ENCODE assay signal across 1 cellular context in the genomic region with DNA sequence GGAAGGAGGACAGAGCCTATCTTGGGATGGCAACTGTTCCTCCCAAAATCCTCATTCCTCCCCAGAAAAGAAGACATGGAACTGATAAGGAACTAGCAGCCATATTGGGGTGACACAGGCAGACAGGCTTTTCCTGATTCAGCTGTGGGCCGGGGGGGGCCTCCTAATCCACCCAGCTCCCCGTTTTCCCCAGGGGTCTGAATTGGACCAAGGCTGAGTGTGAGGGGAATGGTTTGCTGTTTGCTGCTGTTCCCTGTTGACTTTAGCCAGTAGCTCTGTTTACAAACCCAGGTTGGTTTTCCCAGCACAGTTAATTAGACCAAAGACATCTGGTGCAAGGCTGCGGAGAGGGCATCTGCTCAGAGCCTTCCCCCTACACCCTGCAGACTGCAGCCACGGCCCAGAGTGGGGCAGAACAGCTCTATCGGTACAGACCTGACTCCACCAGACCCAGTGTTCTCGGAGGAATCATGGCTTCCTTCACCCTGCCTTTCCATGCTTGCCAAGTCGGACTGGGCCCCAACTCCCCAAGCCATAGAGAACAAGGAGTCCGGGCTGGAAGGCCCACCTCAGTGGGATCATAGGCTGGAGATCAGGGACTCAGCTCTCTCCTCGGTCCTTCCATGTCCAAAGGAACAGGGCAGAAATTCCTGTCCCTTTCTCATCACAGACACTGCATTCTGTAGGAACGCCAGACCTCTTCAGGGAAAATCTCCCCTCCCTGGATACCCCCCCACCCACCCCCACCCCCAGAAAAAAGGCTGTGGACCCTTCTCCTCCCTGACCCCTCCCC.
TF ChIP-seq lines count a peak whose summit lies in the region.

No MANE protein-coding gene starts in this region.

TF ChIP-seq in HepG2, 621 proteins besides CTCF, POLR2A, EP300 and RAD21 (continued from another document and continues in another):
- peak; percentile 53; the same call in 1 of the 2 replicates for TF ChIP-seq ZFY (CRISPR knock-in tag; IDR thresholded peaks at IDR 0.05)
- no peak for TF ChIP-seq AKAP8 (CRISPR knock-in tag; IDR thresholded peaks at IDR 0.05)
- TF ChIP-seq ZNF772 (CRISPR knock-in tag; IDR thresholded peaks at IDR 0.05), result peak; percentile 10; the same call in 1 of the 2 replicates
- no peak for TF ChIP-seq MTA3 (CRISPR knock-in tag; IDR thresholded peaks at IDR 0.05)
- no peak for TF ChIP-seq SOX13 (IDR thresholded peaks at IDR 0.05)
- TF ChIP-seq SOX13 (CRISPR knock-in tag; conservative IDR thresholded peaks at IDR 0.05 in 1 of 2, IDR thresholded peaks at IDR 0.05 in 1 of 2), result peak in 1 of 2 experiments; percentile 40; a peak in 1 of 4 replicates
- TF ChIP-seq MAFK (conservative IDR thresholded peaks at IDR 0.05 in 1 of 2, IDR thresholded peaks at IDR 0.05 in 1 of 2; ENCODE audit: low read length in 2 of 2), result no peak
- peak; percentile 83; the same call in 1 of the 2 replicates for TF ChIP-seq ZNF136 (CRISPR knock-in tag; IDR thresholded peaks at IDR 0.05; ENCODE audit: low read depth)
- no peak for TF ChIP-seq SOX6 (IDR thresholded peaks at IDR 0.05)
- 0 out of 2 replicates have a peak, but pooled peaks have one; percentile 18 for TF ChIP-seq SOX6 (CRISPR knock-in tag; IDR thresholded peaks at IDR 0.05)
- TF ChIP-seq KLF11 (CRISPR knock-in tag; IDR thresholded peaks at IDR 0.05), result no peak
- TF ChIP-seq ZNF720 (CRISPR knock-in tag; IDR thresholded peaks at IDR 0.05), result no peak
- TF ChIP-seq, protein P1, sequence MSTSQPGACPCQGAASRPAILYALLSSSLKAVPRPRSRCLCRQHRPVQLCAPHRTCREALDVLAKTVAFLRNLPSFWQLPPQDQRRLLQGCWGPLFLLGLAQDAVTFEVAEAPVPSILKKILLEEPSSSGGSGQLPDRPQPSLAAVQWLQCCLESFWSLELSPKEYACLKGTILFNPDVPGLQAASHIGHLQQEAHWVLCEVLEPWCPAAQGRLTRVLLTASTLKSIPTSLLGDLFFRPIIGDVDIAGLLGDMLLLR (CRISPR knock-in tag; IDR thresholded peaks at IDR 0.05), result no peak
- TF ChIP-seq, protein P2, sequence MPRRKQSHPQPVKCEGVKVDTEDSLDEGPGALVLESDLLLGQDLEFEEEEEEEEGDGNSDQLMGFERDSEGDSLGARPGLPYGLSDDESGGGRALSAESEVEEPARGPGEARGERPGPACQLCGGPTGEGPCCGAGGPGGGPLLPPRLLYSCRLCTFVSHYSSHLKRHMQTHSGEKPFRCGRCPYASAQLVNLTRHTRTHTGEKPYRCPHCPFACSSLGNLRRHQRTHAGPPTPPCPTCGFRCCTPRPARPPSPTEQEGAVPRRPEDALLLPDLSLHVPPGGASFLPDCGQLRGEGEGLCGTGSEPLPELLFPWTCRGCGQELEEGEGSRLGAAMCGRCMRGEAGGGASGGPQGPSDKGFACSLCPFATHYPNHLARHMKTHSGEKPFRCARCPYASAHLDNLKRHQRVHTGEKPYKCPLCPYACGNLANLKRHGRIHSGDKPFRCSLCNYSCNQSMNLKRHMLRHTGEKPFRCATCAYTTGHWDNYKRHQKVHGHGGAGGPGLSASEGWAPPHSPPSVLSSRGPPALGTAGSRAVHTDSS (CRISPR knock-in tag; conservative IDR thresholded peaks at IDR 0.05), result no peak
- TF ChIP-seq MED13 (CRISPR knock-in tag; IDR thresholded peaks at IDR 0.05), result no peak
- TF ChIP-seq RXRB (CRISPR knock-in tag; IDR thresholded peaks at IDR 0.05; ENCODE audit: borderline replicate concordance), result peak; percentile 59; the same call in 1 of the 2 replicates
- TF ChIP-seq, protein P3, sequence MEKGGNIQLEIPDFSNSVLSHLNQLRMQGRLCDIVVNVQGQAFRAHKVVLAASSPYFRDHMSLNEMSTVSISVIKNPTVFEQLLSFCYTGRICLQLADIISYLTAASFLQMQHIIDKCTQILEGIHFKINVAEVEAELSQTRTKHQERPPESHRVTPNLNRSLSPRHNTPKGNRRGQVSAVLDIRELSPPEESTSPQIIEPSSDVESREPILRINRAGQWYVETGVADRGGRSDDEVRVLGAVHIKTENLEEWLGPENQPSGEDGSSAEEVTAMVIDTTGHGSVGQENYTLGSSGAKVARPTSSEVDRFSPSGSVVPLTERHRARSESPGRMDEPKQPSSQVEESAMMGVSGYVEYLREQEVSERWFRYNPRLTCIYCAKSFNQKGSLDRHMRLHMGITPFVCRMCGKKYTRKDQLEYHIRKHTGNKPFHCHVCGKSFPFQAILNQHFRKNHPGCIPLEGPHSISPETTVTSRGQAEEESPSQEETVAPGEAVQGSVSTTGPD (CRISPR knock-in tag; IDR thresholded peaks at IDR 0.05), result peak; percentile 67; the same call in 1 of the 2 replicates
- TF ChIP-seq ZNF777 (CRISPR knock-in tag; IDR thresholded peaks at IDR 0.05), result no peak; the same call in 1 of the 2 replicates
- no peak for TF ChIP-seq HOXD1 (CRISPR knock-in tag; IDR thresholded peaks at IDR 0.05)
- TF ChIP-seq STAG1 (CRISPR knock-in tag; IDR thresholded peaks at IDR 0.05), result peak; percentile 14; the same call in 1 of the 2 replicates
- TF ChIP-seq, protein P4, sequence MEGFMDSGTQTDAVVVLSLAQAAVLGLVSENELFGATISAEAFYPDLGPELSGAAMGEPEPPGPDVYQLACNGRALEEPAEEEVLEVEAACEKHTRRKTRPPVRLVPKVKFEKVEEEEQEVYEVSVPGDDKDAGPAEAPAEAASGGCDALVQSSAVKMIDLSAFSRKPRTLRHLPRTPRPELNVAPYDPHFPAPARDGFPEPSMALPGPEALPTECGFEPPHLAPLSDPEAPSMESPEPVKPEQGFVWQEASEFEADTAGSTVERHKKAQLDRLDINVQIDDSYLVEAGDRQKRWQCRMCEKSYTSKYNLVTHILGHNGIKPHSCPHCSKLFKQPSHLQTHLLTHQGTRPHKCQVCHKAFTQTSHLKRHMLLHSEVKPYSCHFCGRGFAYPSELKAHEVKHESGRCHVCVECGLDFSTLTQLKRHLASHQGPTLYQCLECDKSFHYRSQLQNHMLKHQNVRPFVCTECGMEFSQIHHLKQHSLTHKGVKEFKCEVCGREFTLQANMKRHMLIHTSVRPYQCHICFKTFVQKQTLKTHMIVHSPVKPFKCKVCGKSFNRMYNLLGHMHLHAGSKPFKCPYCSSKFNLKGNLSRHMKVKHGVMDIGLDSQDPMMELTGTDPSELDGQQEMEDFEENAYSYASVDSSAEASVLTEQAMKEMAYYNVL (CRISPR knock-in tag; IDR thresholded peaks at IDR 0.05; ENCODE audit: borderline replicate concordance), result no peak
- peak; percentile 70; the same call in 1 of the 2 replicates for TF ChIP-seq TBX2 (CRISPR knock-in tag; IDR thresholded peaks at IDR 0.05; ENCODE audit: borderline replicate concordance)
- no peak for TF ChIP-seq HMGA1 (CRISPR knock-in tag; conservative IDR thresholded peaks at IDR 0.05)
- TF ChIP-seq ZFP1 (CRISPR knock-in tag; IDR thresholded peaks at IDR 0.05), result peak; percentile 16; the same call in 1 of the 2 replicates
- TF ChIP-seq ZNF431 (CRISPR knock-in tag; IDR thresholded peaks at IDR 0.05; ENCODE audit: borderline replicate concordance, low read depth), result no peak
- TF ChIP-seq ZNF501 (CRISPR knock-in tag; IDR thresholded peaks at IDR 0.05), result 0 out of 2 replicates have a peak, but pooled peaks have one; percentile 33
- TF ChIP-seq ZNF670 (CRISPR knock-in tag; IDR thresholded peaks at IDR 0.05; ENCODE audit: borderline replicate concordance), result no peak
- TF ChIP-seq ZNF430 (CRISPR knock-in tag; IDR thresholded peaks at IDR 0.05), result peak; percentile 58; the same call in 1 of the 2 replicates
- TF ChIP-seq HNRNPLL (IDR thresholded peaks at IDR 0.05; ENCODE audit: low read depth, low read length, poor library complexity, severe bottlenecking), result no peak
- TF ChIP-seq, protein P5, sequence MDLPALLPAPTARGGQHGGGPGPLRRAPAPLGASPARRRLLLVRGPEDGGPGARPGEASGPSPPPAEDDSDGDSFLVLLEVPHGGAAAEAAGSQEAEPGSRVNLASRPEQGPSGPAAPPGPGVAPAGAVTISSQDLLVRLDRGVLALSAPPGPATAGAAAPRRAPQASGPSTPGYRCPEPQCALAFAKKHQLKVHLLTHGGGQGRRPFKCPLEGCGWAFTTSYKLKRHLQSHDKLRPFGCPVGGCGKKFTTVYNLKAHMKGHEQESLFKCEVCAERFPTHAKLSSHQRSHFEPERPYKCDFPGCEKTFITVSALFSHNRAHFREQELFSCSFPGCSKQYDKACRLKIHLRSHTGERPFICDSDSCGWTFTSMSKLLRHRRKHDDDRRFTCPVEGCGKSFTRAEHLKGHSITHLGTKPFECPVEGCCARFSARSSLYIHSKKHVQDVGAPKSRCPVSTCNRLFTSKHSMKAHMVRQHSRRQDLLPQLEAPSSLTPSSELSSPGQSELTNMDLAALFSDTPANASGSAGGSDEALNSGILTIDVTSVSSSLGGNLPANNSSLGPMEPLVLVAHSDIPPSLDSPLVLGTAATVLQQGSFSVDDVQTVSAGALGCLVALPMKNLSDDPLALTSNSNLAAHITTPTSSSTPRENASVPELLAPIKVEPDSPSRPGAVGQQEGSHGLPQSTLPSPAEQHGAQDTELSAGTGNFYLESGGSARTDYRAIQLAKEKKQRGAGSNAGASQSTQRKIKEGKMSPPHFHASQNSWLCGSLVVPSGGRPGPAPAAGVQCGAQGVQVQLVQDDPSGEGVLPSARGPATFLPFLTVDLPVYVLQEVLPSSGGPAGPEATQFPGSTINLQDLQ (CRISPR knock-in tag; IDR thresholded peaks at IDR 0.05), result 0 out of 2 replicates have a peak, but pooled peaks have one; percentile 40
- no peak for TF ChIP-seq ZNF33A (CRISPR knock-in tag; IDR thresholded peaks at IDR 0.05; ENCODE audit: borderline replicate concordance)
- 0 out of 2 replicates have a peak, but pooled peaks have one; percentile 52 for TF ChIP-seq ZKSCAN5 (CRISPR knock-in tag; IDR thresholded peaks at IDR 0.05)
- TF ChIP-seq MBNL3 (CRISPR knock-in tag; conservative IDR thresholded peaks at IDR 0.05), result no peak
- no peak for TF ChIP-seq ZNF235 (CRISPR knock-in tag; IDR thresholded peaks at IDR 0.05; ENCODE audit: borderline replicate concordance)
- no peak for TF ChIP-seq MED8 (CRISPR knock-in tag; IDR thresholded peaks at IDR 0.05; ENCODE audit: insufficient replicate concordance)
- peak; percentile 77 for TF ChIP-seq FOXA1 (IDR thresholded peaks at IDR 0.05)
- TF ChIP-seq FOXA1 (CRISPR knock-in tag; IDR thresholded peaks at IDR 0.05), result peak; percentile 97
- TF ChIP-seq KLF16 (CRISPR knock-in tag; IDR thresholded peaks at IDR 0.05), result no peak
- 0 out of 2 replicates have a peak, but pooled peaks have one; percentile 23 for TF ChIP-seq SIX1 (CRISPR knock-in tag; IDR thresholded peaks at IDR 0.05; ENCODE audit: borderline replicate concordance)
- peak; percentile 61; the same call in 1 of the 2 replicates for TF ChIP-seq HOXA5 (CRISPR knock-in tag; IDR thresholded peaks at IDR 0.05)
- TF ChIP-seq RARA (CRISPR knock-in tag; IDR thresholded peaks at IDR 0.05), result peak; percentile 52
- TF ChIP-seq SALL2 (CRISPR knock-in tag; IDR thresholded peaks at IDR 0.05), result no peak
- TF ChIP-seq, protein P6, sequence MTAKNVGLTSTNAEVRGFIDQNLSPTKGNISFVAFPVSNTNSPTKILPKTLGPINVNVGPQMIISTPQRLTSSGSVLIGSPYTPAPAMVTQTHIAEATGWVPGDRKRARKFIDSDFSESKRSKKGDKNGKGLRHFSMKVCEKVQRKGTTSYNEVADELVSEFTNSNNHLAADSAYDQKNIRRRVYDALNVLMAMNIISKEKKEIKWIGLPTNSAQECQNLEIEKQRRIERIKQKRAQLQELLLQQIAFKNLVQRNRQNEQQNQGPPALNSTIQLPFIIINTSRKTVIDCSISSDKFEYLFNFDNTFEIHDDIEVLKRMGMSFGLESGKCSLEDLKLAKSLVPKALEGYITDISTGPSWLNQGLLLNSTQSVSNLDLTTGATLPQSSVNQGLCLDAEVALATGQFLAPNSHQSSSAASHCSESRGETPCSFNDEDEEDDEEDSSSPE (CRISPR knock-in tag; IDR thresholded peaks at IDR 0.05), result no peak
- no peak for TF ChIP-seq ZNF619 (CRISPR knock-in tag; IDR thresholded peaks at IDR 0.05)
- no peak for TF ChIP-seq ZNF879 (CRISPR knock-in tag; IDR thresholded peaks at IDR 0.05)
- 0 out of 2 replicates have a peak, but pooled peaks have one; percentile 14 for TF ChIP-seq PCBP1 (IDR thresholded peaks at IDR 0.05; ENCODE audit: borderline replicate concordance, low read depth, low read length)
- 0 out of 2 replicates have a peak, but pooled peaks have one; percentile 26 for TF ChIP-seq ZNF567 (CRISPR knock-in tag; IDR thresholded peaks at IDR 0.05; ENCODE audit: borderline replicate concordance)
- no peak for TF ChIP-seq NR2F1 (CRISPR knock-in tag; IDR thresholded peaks at IDR 0.05)
- TF ChIP-seq RFX1 (IDR thresholded peaks at IDR 0.05), result no peak
- TF ChIP-seq MXD4 (CRISPR knock-in tag; IDR thresholded peaks at IDR 0.05), result no peak
- no peak for TF ChIP-seq ZNF549 (CRISPR knock-in tag; IDR thresholded peaks at IDR 0.05)
- TF ChIP-seq, protein P7, sequence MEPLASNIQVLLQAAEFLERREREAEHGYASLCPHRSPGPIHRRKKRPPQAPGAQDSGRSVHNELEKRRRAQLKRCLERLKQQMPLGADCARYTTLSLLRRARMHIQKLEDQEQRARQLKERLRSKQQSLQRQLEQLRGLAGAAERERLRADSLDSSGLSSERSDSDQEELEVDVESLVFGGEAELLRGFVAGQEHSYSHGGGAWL (CRISPR knock-in tag; IDR thresholded peaks at IDR 0.05), result no peak
- TF ChIP-seq RXRA (CRISPR knock-in tag; IDR thresholded peaks at IDR 0.05), result no peak
